1 cellular context compared by ENCODE assay signal in genomic region chr4:8307126-8307525, GRCh38.
TF ChIP-seq lines count a peak whose summit lies in the region.

No MANE protein-coding gene starts in this region.

TF ChIP-seq in GM23338, 12 proteins besides CTCF, POLR2A, EP300 and RAD21:
- TF ChIP-seq ZNF462 (CRISPR knock-in tag; IDR thresholded peaks at IDR 0.05): no peak
- TF ChIP-seq STAT1 (IDR thresholded peaks at IDR 0.05; ENCODE audit: unreplicated experiment): no peak
